In the genomic region with DNA sequence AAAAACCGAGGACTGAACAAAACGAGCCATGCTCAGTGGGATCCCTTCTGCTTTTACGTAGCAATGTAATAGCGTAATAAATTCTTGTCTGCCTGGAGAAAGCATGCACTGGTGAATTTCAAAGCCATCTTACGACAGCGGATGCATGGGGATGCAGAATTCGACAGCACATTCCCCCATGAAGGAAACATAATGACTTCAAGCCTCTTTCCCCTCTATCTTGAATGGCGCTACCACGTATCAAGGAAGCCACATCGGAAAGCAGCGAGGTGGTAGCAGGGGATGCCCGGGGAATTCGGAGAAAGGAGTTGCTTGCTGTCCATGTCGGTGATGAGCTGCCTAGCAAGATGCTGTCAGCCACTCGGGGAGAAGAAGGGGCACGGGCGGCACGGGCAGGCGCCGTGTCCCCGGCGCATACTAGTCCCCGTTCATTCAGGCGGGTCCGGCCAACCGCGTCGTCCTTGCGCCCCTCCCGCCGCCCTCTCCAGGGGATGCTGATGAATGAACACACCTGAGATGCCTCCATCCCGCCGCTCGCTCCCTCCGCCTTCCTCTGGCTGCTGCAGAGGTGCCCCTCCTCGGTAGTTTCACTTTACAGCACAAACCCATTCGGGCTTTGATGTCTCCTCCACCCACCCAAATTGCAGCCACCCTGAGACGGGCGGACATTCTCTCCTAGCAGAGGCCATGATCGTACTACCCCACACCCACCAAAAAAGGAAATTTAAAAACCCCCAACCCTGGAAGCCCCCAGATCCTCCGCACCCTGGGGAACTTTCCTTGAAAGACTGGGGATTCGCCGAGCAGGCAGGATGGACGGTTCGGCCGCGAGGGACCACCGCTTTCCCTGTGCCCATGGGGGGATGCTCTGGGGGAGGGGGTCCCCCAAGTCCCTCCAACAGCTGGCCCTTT, we compare ENCODE assay signal across 8 cellular contexts. TPM values are rescaled to one million over a fixed set of nuclear protein-coding genes. Genes with fewer than 3 reads are reported as not detected.
DNase-seq lines count a peak whose midpoint lies in the region; ATAC-seq and TF ChIP-seq lines count a peak whose summit lies in the region.

No MANE protein-coding gene starts in this region.

- TF ChIP-seq CTCF in BE2C (IDR thresholded peaks at IDR 0.05; ENCODE audit: low read depth, low read length): no peak
- TF ChIP-seq CTCF in adrenal gland (IDR thresholded peaks at IDR 0.05): no peak

- ATAC-seq in right cardiac atrium (peak; percentile 5 to 6), GM21390 (IDR thresholded peaks at IDR 0.05; ENCODE audit: unreplicated experiment) (no peak), esophagus mucosa (no peak)

- H3K27ac ChIP-seq in SJSA1 (no peak overlapping the region), adrenal gland (peak overlapping the region in 3 of 5 donors; percentile 78 to 92 (median 83)), right cardiac atrium (ENCODE audit: low read length) (peak overlapping the region; percentile 44)

- H3K4me1 ChIP-seq in BE2C (no peaks in the 10 kb centered on the region; the same call in 1 of the 2 replicates), SJSA1 (replicated peaks) (peaks cover 10% of the 10 kb centered on the region), adrenal gland (replicated peaks in 1 of 2) (peaks cover 0 to 4% of the 10 kb centered on the region in 2 donors), right cardiac atrium (ENCODE audit: control insufficient read depth, insufficient read depth, low read length) (peaks cover 11% of the 10 kb centered on the region)

- H3K4me3 ChIP-seq in BE2C (ENCODE audit: low read depth, low read length) (peak overlapping the region; percentile 62), H7 (ENCODE audit: insufficient read depth, low read depth, low read length) (peak overlapping the region; percentile 69), SJSA1 (peak overlapping the region; percentile 50), adrenal gland (peak overlapping the region; percentile 25 to 92 (median 52)), right cardiac atrium (ENCODE audit: low read length) (peak overlapping the region; percentile 89)

- TF ChIP-seq POLR2A in adrenal gland (IDR thresholded peaks at IDR 0.05): no peak

- H3K9me3 ChIP-seq in BE2C (no peaks in the 10 kb centered on the region), SJSA1 (replicated peaks) (no peaks in the 10 kb centered on the region), adrenal gland (replicated peaks in 1 of 3) (no peaks in the 10 kb centered on the region), right cardiac atrium (ENCODE audit: control insufficient read depth, low read length) (no peaks in the 10 kb centered on the region)

- H3K27me3 ChIP-seq in BE2C (peaks cover 28% of the 10 kb centered on the region), H7 (ENCODE audit: control insufficient read depth, insufficient read depth, low read length) (peaks cover 4% of the 10 kb centered on the region), SJSA1 (replicated peaks) (no peaks in the 10 kb centered on the region), adrenal gland (no peaks in the 10 kb centered on the region), right cardiac atrium (ENCODE audit: control insufficient read depth, insufficient read depth) (no peaks in the 10 kb centered on the region)

- DNase-seq in BE2C: peak; percentile 10
- peak; percentile 87 for DNase-seq in H7
- DNase-seq in SJSA1 (ENCODE audit: low read depth in 1 of 2, low spot score in 2 of 2): peak; percentile 33 to 50
- DNase-seq in adrenal gland: peak; percentile 27 to 72 (median 38)
- peak; percentile 38 to 75 (median 75) for DNase-seq in right cardiac atrium
- peak; percentile 82 for DNase-seq in retina

- 1 to 2% (median 2%) methylated on average over 22 to 48 of the region's 48 CpGs for WGBS in adrenal gland, 4 donors
- 2% methylated on average over 48 of the region's 48 CpGs for WGBS in right cardiac atrium

- intact Hi-C loops in adrenal gland (cut with DNase I): no loop called here
- intact Hi-C loops in right cardiac atrium (cut with DNase I): loop anchor here in 2 of 4 donors (10.0 kb wide), 1 partner anchor 126 kb away; no protein-coding TSS in a partner anchor

- no peaks in the 10 kb centered on the region for H3K36me3 ChIP-seq in BE2C
- no peaks in the 10 kb centered on the region for H3K36me3 ChIP-seq in H7 (replicated peaks; ENCODE audit: control insufficient read depth, insufficient read depth, low read length)
- H3K36me3 ChIP-seq in SJSA1: no peaks in the 10 kb centered on the region
- H3K36me3 ChIP-seq in adrenal gland (replicated peaks in 1 of 2): no peaks in the 10 kb centered on the region

RNA-seq across cellular contexts. Expression of a gene that starts 0.6 kb away (rescaled TPM):
- polyA plus RNA-seq in BE2C (2012; ENCODE audit: insufficient read depth, insufficient read length, low read depth): 0.36 TPM
- 10.2 and 12.7 TPM in 2 replicates for total RNA-seq in H7 (2014; rRNA removed; shearing (Covaris generic))
- 1.1 and 2.9 TPM in 2 replicates for total RNA-seq in SJSA1 (2014; rRNA removed; shearing (Covaris generic))
- total RNA-seq in adrenal gland (10 to 100 TPM; 11.4 to 43.4 (median 21.0) TPM), right cardiac atrium (100 to 1,000 TPM; 347 to 511 (median 454) TPM), esophagus mucosa (23.2 TPM)
- polyA plus RNA-seq in adrenal gland (10 to 100 TPM; 16.7 to 26.5 (median 18.9) TPM), right cardiac atrium (225 TPM)

Comparison
In these comparisons a context has a peak if more than half of its experiments do, and no peak if none do; other contexts are left out.
1. DNase-seq: peak in every context shown above with its lines; median percentile 87 in H7; 82 in retina; 75 in right cardiac atrium; 42 in SJSA1; 38 in adrenal gland; 10 in BE2C.
2. ATAC-seq: peak in right cardiac atrium (2 of 2); none in GM21390 (single experiment) and esophagus mucosa (single experiment).
3. RNA of a gene that starts 0.6 kb away (total RNA-seq): 347 to 511 TPM in right cardiac atrium; 23.2 TPM in esophagus mucosa (single experiment), 11.4 to 43.4 TPM in adrenal gland, 10.2 to 12.7 TPM in H7 and 1.1 to 2.9 TPM in SJSA1; every median in the first group is over 4 times any median in the second.
4. Peak in every context shown above with its lines, with median percentiles within 50 percentile points of each other: H3K4me3 ChIP-seq.